Comparison of ENCODE assay signal across 1 cellular context in the genomic region with DNA sequence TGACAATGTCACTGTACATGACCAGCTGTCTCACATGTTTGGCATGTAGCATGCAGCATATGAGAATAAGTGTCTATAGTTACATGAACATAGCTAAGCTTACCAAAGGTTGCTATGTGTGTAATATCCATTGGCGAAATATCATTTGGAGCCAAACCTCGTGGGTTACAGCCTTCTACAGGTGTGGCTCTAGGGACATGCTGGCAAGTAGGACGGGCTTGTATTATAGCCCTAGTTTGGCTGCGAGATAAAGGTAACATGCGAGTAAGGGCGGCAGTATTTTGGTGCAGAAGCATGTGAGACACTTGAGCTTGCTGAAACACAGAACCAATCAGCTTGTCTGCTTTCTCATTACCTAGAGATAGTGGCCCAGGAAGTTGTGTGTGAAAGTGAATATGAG.
TF ChIP-seq lines count a peak whose summit lies in the region.

No MANE protein-coding gene starts in this region.

TF ChIP-seq in GM23338, 12 proteins besides CTCF, POLR2A, EP300 and RAD21 (continued from another document):
- TF ChIP-seq, protein P1, sequence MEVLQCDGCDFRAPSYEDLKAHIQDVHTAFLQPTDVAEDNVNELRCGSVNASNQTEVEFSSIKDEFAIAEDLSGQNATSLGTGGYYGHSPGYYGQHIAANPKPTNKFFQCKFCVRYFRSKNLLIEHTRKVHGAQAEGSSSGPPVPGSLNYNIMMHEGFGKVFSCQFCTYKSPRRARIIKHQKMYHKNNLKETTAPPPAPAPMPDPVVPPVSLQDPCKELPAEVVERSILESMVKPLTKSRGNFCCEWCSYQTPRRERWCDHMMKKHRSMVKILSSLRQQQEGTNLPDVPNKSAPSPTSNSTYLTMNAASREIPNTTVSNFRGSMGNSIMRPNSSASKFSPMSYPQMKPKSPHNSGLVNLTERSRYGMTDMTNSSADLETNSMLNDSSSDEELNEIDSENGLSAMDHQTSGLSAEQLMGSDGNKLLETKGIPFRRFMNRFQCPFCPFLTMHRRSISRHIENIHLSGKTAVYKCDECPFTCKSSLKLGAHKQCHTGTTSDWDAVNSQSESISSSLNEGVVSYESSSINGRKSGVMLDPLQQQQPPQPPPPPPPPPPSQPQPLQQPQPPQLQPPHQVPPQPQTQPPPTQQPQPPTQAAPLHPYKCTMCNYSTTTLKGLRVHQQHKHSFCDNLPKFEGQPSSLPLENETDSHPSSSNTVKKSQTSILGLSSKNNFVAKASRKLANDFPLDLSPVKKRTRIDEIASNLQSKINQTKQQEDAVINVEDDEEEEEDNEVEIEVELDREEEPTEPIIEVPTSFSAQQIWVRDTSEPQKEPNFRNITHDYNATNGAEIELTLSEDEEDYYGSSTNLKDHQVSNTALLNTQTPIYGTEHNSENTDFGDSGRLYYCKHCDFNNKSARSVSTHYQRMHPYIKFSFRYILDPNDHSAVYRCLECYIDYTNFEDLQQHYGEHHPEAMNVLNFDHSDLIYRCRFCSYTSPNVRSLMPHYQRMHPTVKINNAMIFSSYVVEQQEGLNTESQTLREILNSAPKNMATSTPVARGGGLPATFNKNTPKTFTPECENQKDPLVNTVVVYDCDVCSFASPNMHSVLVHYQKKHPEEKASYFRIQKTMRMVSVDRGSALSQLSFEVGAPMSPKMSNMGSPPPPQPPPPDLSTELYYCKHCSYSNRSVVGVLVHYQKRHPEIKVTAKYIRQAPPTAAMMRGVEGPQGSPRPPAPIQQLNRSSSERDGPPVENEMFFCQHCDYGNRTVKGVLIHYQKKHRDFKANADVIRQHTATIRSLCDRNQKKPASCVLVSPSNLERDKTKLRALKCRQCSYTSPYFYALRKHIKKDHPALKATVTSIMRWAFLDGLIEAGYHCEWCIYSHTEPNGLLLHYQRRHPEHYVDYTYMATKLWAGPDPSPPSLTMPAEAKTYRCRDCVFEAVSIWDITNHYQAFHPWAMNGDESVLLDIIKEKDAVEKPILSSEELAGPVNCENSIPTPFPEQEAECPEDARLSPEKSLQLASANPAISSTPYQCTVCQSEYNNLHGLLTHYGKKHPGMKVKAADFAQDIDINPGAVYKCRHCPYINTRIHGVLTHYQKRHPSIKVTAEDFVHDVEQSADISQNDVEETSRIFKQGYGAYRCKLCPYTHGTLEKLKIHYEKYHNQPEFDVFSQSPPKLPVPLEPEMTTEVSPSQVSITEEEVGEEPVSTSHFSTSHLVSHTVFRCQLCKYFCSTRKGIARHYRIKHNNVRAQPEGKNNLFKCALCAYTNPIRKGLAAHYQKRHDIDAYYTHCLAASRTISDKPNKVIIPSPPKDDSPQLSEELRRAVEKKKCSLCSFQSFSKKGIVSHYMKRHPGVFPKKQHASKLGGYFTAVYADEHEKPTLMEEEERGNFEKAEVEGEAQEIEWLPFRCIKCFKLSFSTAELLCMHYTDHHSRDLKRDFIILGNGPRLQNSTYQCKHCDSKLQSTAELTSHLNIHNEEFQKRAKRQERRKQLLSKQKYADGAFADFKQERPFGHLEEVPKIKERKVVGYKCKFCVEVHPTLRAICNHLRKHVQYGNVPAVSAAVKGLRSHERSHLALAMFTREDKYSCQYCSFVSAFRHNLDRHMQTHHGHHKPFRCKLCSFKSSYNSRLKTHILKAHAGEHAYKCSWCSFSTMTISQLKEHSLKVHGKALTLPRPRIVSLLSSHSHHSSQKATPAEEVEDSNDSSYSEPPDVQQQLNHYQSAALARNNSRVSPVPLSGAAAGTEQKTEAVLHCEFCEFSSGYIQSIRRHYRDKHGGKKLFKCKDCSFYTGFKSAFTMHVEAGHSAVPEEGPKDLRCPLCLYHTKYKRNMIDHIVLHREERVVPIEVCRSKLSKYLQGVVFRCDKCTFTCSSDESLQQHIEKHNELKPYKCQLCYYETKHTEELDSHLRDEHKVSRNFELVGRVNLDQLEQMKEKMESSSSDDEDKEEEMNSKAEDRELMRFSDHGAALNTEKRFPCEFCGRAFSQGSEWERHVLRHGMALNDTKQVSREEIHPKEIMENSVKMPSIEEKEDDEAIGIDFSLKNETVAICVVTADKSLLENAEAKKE (CRISPR knock-in tag; IDR thresholded peaks at IDR 0.05) = no peak
- TF ChIP-seq EZH2 (IDR thresholded peaks at IDR 0.05; ENCODE audit: low read depth, unreplicated experiment) = no peak
- TF ChIP-seq NANOG (IDR thresholded peaks at IDR 0.05; ENCODE audit: borderline replicate concordance) = no peak
- no peak for TF ChIP-seq POLR2AphosphoS5 (IDR thresholded peaks at IDR 0.05; ENCODE audit: low read depth)
- no peak for TF ChIP-seq CREB1 (CRISPR knock-in tag; IDR thresholded peaks at IDR 0.05; ENCODE audit: low read depth)
- TF ChIP-seq, protein P2, sequence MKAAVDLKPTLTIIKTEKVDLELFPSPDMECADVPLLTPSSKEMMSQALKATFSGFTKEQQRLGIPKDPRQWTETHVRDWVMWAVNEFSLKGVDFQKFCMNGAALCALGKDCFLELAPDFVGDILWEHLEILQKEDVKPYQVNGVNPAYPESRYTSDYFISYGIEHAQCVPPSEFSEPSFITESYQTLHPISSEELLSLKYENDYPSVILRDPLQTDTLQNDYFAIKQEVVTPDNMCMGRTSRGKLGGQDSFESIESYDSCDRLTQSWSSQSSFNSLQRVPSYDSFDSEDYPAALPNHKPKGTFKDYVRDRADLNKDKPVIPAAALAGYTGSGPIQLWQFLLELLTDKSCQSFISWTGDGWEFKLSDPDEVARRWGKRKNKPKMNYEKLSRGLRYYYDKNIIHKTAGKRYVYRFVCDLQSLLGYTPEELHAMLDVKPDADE (IDR thresholded peaks at IDR 0.05) = no peak
- no peak for TF ChIP-seq ZNF331 (CRISPR knock-in tag; IDR thresholded peaks at IDR 0.05; ENCODE audit: low read depth)
